In genomic region chr10:100934084-100934659, GRCh38 we compare ENCODE assay signal across 10 cellular contexts. TPM values are rescaled to one million over a fixed set of nuclear protein-coding genes. Genes with fewer than 3 reads are reported as not detected.
DNase-seq lines count a peak whose midpoint lies in the region; ATAC-seq and TF ChIP-seq lines count a peak whose summit lies in the region.
"Had no signal": no experiment of that assay in that cellular context is flagged by ENCODE, and none has a peak within 500 bp of the region (broad histone marks: within the 10 kb centered on the region; RNA-seq: fewer than 3 reads in every experiment).

No MANE protein-coding gene starts in this region.

- H3K79me2 ChIP-seq in Loucy (ENCODE audit: insufficient read depth, low read length), result no peaks in the 10 kb centered on the region

- H2BK120ac ChIP-seq in neuronal stem cell (ENCODE audit: low read depth, low read length), result no peak overlapping the region

- TF ChIP-seq CTCF in Loucy (conservative IDR thresholded peaks at IDR 0.05; ENCODE audit: low read length) (peak; percentile 84), colonic mucosa (IDR thresholded peaks at IDR 0.05) (peak; percentile 36), retinal pigment epithelial cell (conservative IDR thresholded peaks at IDR 0.05; ENCODE audit: low read depth, low read length) (peak; percentile 60)

- peak; percentile 44 for DNase-seq in DMS53 (lab: John Stamatoyannopoulos, UW)
- DNase-seq in DMS53 treated with DMSO at 0.1 percent for 48 hours (lab: John Stamatoyannopoulos, UW; ENCODE audit: unreplicated experiment), result no peak
- no peak for DNase-seq in colonic mucosa
- no peak for DNase-seq in retinal pigment epithelial cell (ENCODE audit: low read depth)
- DNase-seq in stimulated activated CD4-positive, alpha-beta T cell treated with anti-CD3 and anti-CD28 coated beads, Interleukin-1b, Interleukin-23, amount 100 ng/mL, for 48 hours, result no peak
- no peak for DNase-seq in neuronal stem cell (ENCODE audit: low spot score)
- DNase-seq: left lung had no signal

- no peak overlapping the region for H4K91ac ChIP-seq in neuronal stem cell (ENCODE audit: low read depth, low read length, poor library complexity)

- no peaks in the 10 kb centered on the region for H3K27me3 ChIP-seq in Loucy (ENCODE audit: insufficient read depth, low read length, poor library complexity, severe bottlenecking)
- H3K27me3 ChIP-seq in colonic mucosa, result no peaks in the 10 kb centered on the region
- no peaks in the 10 kb centered on the region for H3K27me3 ChIP-seq in neuronal stem cell (ENCODE audit: control insufficient read depth in 3 of 3, insufficient read depth in 3 of 3, low read depth in 1 of 3, low read length in 3 of 3)
- H3K27me3 ChIP-seq: left lung had no signal

- no peak overlapping the region for H3K4ac ChIP-seq in neuronal stem cell (ENCODE audit: low read length)

- H3K4me1 ChIP-seq in Loucy (ENCODE audit: insufficient read depth, low read length, poor library complexity, severe bottlenecking) (no peaks in the 10 kb centered on the region), colonic mucosa (no peaks in the 10 kb centered on the region), neuronal stem cell (ENCODE audit: control insufficient read depth in 2 of 2, insufficient read depth in 1 of 2, low read depth in 1 of 2, low read length in 2 of 2) (no peaks in the 10 kb centered on the region)
- H3K4me1 ChIP-seq: left lung had no signal

- H3K23ac ChIP-seq in neuronal stem cell (ENCODE audit: low read depth, low read length, poor library complexity), result no peak overlapping the region

- intact Hi-C loops in colonic mucosa (cut with DNase I), result no loop called here

- H3K4me3 ChIP-seq in Loucy (ENCODE audit: low read length, poor library complexity, severe bottlenecking), result no peak overlapping the region
- no peak overlapping the region for H3K4me3 ChIP-seq in colonic mucosa
- H3K4me3 ChIP-seq in retinal pigment epithelial cell (ENCODE audit: low read length), result no peak overlapping the region
- H3K4me3 ChIP-seq in neuronal stem cell (ENCODE audit: low read length in 2 of 2), result no peak overlapping the region
- H3K4me3 ChIP-seq: left lung had no signal

- H2BK15ac ChIP-seq in neuronal stem cell (ENCODE audit: low read length), result no peak overlapping the region

- no peak overlapping the region for H2AFZ ChIP-seq in Loucy (ENCODE audit: low read length)
- H2AFZ ChIP-seq in neuronal stem cell (ENCODE audit: low read length), result no peak overlapping the region

- no peak overlapping the region for H2BK5ac ChIP-seq in neuronal stem cell (ENCODE audit: low read length)

- no peaks in the 10 kb centered on the region for H3K9me2 ChIP-seq in Loucy (replicated peaks; ENCODE audit: low read depth, low read length)

- H4K20me1 ChIP-seq in Loucy (ENCODE audit: insufficient read depth, low read length, poor library complexity, severe bottlenecking), result no peaks in the 10 kb centered on the region

- H3F3A ChIP-seq in Loucy (ENCODE audit: low read depth), result no peaks in the 10 kb centered on the region

- no CpG with 5 or more reads among the region's 3 CpGs for WGBS in neuronal stem cell (ENCODE audit: extremely low coverage in 2 of 2, insufficient read length in 2 of 2, insufficient replicate concordance in 1 of 2), 2 donors

- H3K9me3 ChIP-seq in Loucy (ENCODE audit: insufficient read depth, low read depth, low read length), result no peaks in the 10 kb centered on the region
- H3K9me3 ChIP-seq in colonic mucosa, result no peaks in the 10 kb centered on the region
- no peaks in the 10 kb centered on the region for H3K9me3 ChIP-seq in neuronal stem cell (replicated peaks in 1 of 2; ENCODE audit: control insufficient read depth in 2 of 2, insufficient read depth in 1 of 2, low read depth in 1 of 2, low read length in 2 of 2)
- H3K9me3 ChIP-seq: left lung had no signal

- no peak overlapping the region for H3K9ac ChIP-seq in Loucy (ENCODE audit: low read depth, low read length, poor library complexity, severe bottlenecking)
- no peak overlapping the region for H3K9ac ChIP-seq in colonic mucosa (ENCODE audit: low read depth in 2 of 2, low read length in 2 of 2)
- no peak overlapping the region for H3K9ac ChIP-seq in neuronal stem cell (ENCODE audit: low read depth, low read length, poor library complexity)

- no peak overlapping the region for H2BK12ac ChIP-seq in neuronal stem cell (ENCODE audit: low read length)

- H3K36me3 ChIP-seq in Loucy (ENCODE audit: insufficient read depth, low read length) (peaks cover 67% of the 10 kb centered on the region), colonic mucosa (peaks cover 17% of the 10 kb centered on the region), neuronal stem cell (replicated peaks in 1 of 2; ENCODE audit: control insufficient read depth in 2 of 2, insufficient read depth in 2 of 2, low read length in 2 of 2) (peaks cover 8 to 91% of the 10 kb centered on the region in 2 donors)

- no peak for ATAC-seq in esophagus mucosa
- ATAC-seq: left lung had no signal

- H2AK5ac ChIP-seq in neuronal stem cell (ENCODE audit: low read depth, low read length), result no peak overlapping the region

- H3K27ac ChIP-seq in colonic mucosa (no peak overlapping the region), neuronal stem cell (replicated peaks; ENCODE audit: low read length) (no peak overlapping the region)
- H3K27ac ChIP-seq: left lung had no signal

- no peak overlapping the region for H3K4me2 ChIP-seq in Loucy (ENCODE audit: low read depth, low read length, poor library complexity, severe bottlenecking)
- no peak overlapping the region for H3K4me2 ChIP-seq in neuronal stem cell (ENCODE audit: insufficient read depth, low read length, poor library complexity, severe bottlenecking)

- H3K79me1 ChIP-seq in neuronal stem cell (ENCODE audit: low read depth, low read length), result no peaks in the 10 kb centered on the region

- no peak overlapping the region for H3K18ac ChIP-seq in neuronal stem cell (ENCODE audit: low read length)

- H4K8ac ChIP-seq in neuronal stem cell (ENCODE audit: low read depth, low read length), result no peak overlapping the region

- H3K14ac ChIP-seq in neuronal stem cell (ENCODE audit: low read length), result no peak overlapping the region

RNA-seq across cellular contexts. Expression of gene SLF2, which starts 21.4 kb away (rescaled TPM):
- total RNA-seq in colonic mucosa (10 to 100 TPM; 15.1 to 21.9 TPM), esophagus mucosa (11.5 TPM)
- polyA plus RNA-seq in neuronal stem cell (2013, experiment 1 of 2), result 9.2 TPM
- 8.8 TPM for polyA plus RNA-seq in neuronal stem cell (2013, experiment 2 of 2)

RNA-seq across cellular contexts. Expression of gene SEMA4G, which starts 35.1 kb away (rescaled TPM):
- total RNA-seq in colonic mucosa, result 100 to 1,000 TPM; 113 to 133 TPM
- polyA plus RNA-seq in neuronal stem cell (2013, experiment 1 of 2), result 8.9 TPM
- polyA plus RNA-seq in neuronal stem cell (2013, experiment 2 of 2), result 9.1 TPM
- total RNA-seq in esophagus mucosa, result 0.96 TPM
- polyA plus RNA-seq: IgD-negative memory B cell had no signal

RNA-seq across cellular contexts. Expression of gene MRPL43, which starts 53.1 kb away (rescaled TPM):
- total RNA-seq in colonic mucosa (100 to 1,000 TPM in 1 of 2 donors, 10 to 100 TPM in 1; 71.5 to 105 TPM), esophagus mucosa (72.7 TPM)
- polyA plus RNA-seq in neuronal stem cell (2013, experiment 1 of 2), result 72.6 TPM
- polyA plus RNA-seq in neuronal stem cell (2013, experiment 2 of 2), result 69.4 TPM

RNA-seq across cellular contexts. Expression of gene TWNK, which starts 53.2 kb away (rescaled TPM):
- total RNA-seq in colonic mucosa (10 to 100 TPM in 1 of 2 donors, 1 to 10 TPM in 1; 4.6 to 11.4 TPM), esophagus mucosa (5.7 TPM)
- polyA plus RNA-seq in neuronal stem cell (2013, experiment 1 of 2), result 7.5 TPM
- 7.0 TPM for polyA plus RNA-seq in neuronal stem cell (2013, experiment 2 of 2)

Comparison
In these comparisons a context has a peak if more than half of its experiments do, and no peak if none do; other contexts are left out.
1. RNA of gene SEMA4G, which starts 35.1 kb away (total RNA-seq): 113 to 133 TPM in colonic mucosa; 0.96 TPM in esophagus mucosa (single experiment); every median in the first group is over 10 times any median in the second.
2. Peak in every context shown above with its lines, with median percentiles within 50 percentile points of each other: CTCF ChIP-seq.